25 cellular contexts compared by ENCODE assay signal in genomic region chr5:136738829-136739228, GRCh38.
"Had no signal": no experiment of that assay in that cellular context is flagged by ENCODE, and none has a peak within 500 bp of the region (broad histone marks: within the 10 kb centered on the region; RNA-seq: fewer than 3 reads in every experiment).

No MANE protein-coding gene starts in this region.

- H3K36me3 ChIP-seq: gastrocnemius medialis, sigmoid colon, tibial artery, upper lobe of left lung had no signal

- H3K4me1 Mint-ChIP-seq: memory B cell; naive thymus-derived CD4-positive, alpha-beta T cell; stimulated activated memory B cell treated with anti-CD40 and anti-IgM and Interleukin-4, amounts not matched to agents 10 μg/mL and 1 μg/mL and 100 μg/mL, for 72 hours had no signal

- H3K27ac ChIP-seq: coronary artery, gastrocnemius medialis, psoas muscle, sigmoid colon, testis, tibial artery, upper lobe of left lung had no signal

- H3K4me3 Mint-ChIP-seq: effector memory CD8-positive, alpha-beta T cell; memory B cell; naive thymus-derived CD4-positive, alpha-beta T cell; nephron progenitor cell; stimulated activated memory B cell treated with anti-CD40 and anti-IgM and Interleukin-4, amounts not matched to agents 10 μg/mL and 1 μg/mL and 100 μg/mL, for 72 hours had no signal

- H3K27ac Mint-ChIP-seq: effector memory CD8-positive, alpha-beta T cell; memory B cell; naive thymus-derived CD4-positive, alpha-beta T cell; stimulated activated memory B cell treated with anti-CD40 and anti-IgM and Interleukin-4, amounts not matched to agents 10 μg/mL and 1 μg/mL and 100 μg/mL, for 72 hours had no signal

- H3K27me3 ChIP-seq: gastrocnemius medialis, sigmoid colon, testis, tibial artery, upper lobe of left lung had no signal

- H3K36me3 Mint-ChIP-seq: memory B cell; stimulated activated memory B cell treated with anti-CD40 and anti-IgM and Interleukin-4, amounts not matched to agents 10 μg/mL and 1 μg/mL and 100 μg/mL, for 72 hours had no signal

- H3K4me3 ChIP-seq: coronary artery, gastrocnemius medialis, lung, psoas muscle, sigmoid colon, testis, tibial artery, upper lobe of left lung had no signal

- DNase-seq: effector memory CD8-positive, alpha-beta T cell; foreskin fibroblast; gastrocnemius medialis; head of caudate nucleus; kidney; midbrain; naive thymus-derived CD4-positive, alpha-beta T cell; nephron progenitor cell; nucleus accumbens; psoas muscle; right cardiac atrium; sigmoid colon; stimulated activated CD4-positive, alpha-beta T cell treated with anti-CD3 and anti-CD28 coated beads, Interleukin-2, amount 100 ng/mL, for 24 hours; stimulated activated CD4-positive, alpha-beta T cell treated with anti-CD3 and anti-CD28 coated beads, Interleukin-4, amount 100 ng/mL, for 24 hours; stimulated activated naive CD8-positive, alpha-beta T cell treated with anti-CD3 and anti-CD28 coated beads, Interleukin-15, Interleukin-2, amounts not matched to agents 100 U/mL and 50 U/mL, for 24 hours; substantia nigra; testis; tibial artery; upper lobe of left lung had no signal

- FAIRE-seq: kidney, urothelium cell line had no signal

- H3K4me1 ChIP-seq: gastrocnemius medialis, psoas muscle, sigmoid colon, testis, tibial artery, upper lobe of left lung had no signal

- H3K9me3 ChIP-seq: gastrocnemius medialis, psoas muscle, testis had no signal

- ATAC-seq: effector memory CD8-positive, alpha-beta T cell; gastrocnemius medialis; left lobe of liver; naive thymus-derived CD4-positive, alpha-beta T cell; psoas muscle; right cardiac atrium; stimulated activated memory B cell treated with anti-CD40 and anti-IgM and Interleukin-4, amounts not matched to agents 10 μg/mL and 1 μg/mL and 100 μg/mL, for 72 hours; stimulated activated naive CD8-positive, alpha-beta T cell treated with anti-CD3 and anti-CD28 coated beads, Interleukin-15, Interleukin-2, amounts not matched to agents 100 U/mL and 50 U/mL, for 24 hours had no signal
